12 cellular contexts compared by ENCODE assay signal in genomic region chr9:128102861-128103588, GRCh38. TPM values are rescaled to one million over a fixed set of nuclear protein-coding genes. Genes with fewer than 3 reads are reported as not detected.
DNase-seq lines count a peak whose midpoint lies in the region; ATAC-seq and TF ChIP-seq lines count a peak whose summit lies in the region.
"Had no signal": no experiment of that assay in that cellular context is flagged by ENCODE, and none has a peak within 500 bp of the region (broad histone marks: within the 10 kb centered on the region; RNA-seq: fewer than 3 reads in every experiment).

No MANE protein-coding gene starts in this region.

- DNase-seq in DMS53 treated with DMSO at 0.1 percent for 48 hours (lab: John Stamatoyannopoulos, UW; ENCODE audit: unreplicated experiment) (peak; percentile 83), NCI-H2196 treated with DMSO at 0.1 percent for 48 hours (lab: John Stamatoyannopoulos, UW; ENCODE audit: unreplicated experiment) (peak; percentile 73), progenitor cell of endocrine pancreas (ENCODE audit: low spot score, unreplicated experiment) (no peak), esophagus muscularis mucosa (ENCODE audit: extremely low spot score) (no peak), MV-4-11 (lab: John Stamatoyannopoulos, UW) (no peak)
- no peak for DNase-seq in effector memory CD8-positive, alpha-beta T cell
- no peak for DNase-seq in activated CD4-positive, alpha-beta T cell treated with anti-CD3 and anti-CD28 coated beads, Interleukin-2, amount 50 U/mL, for 48 hours
- DNase-seq: foreskin keratinocyte, NCI-H1930, occipital lobe had no signal

- H3K9me3 Mint-ChIP-seq in effector memory CD8-positive, alpha-beta T cell, result no peaks in the 10 kb centered on the region
- no peaks in the 10 kb centered on the region for H3K9me3 Mint-ChIP-seq in progenitor cell of endocrine pancreas (ENCODE audit: low read depth)

- no peaks in the 10 kb centered on the region for H3K27me3 Mint-ChIP-seq in effector memory CD8-positive, alpha-beta T cell
- H3K27me3 Mint-ChIP-seq in progenitor cell of endocrine pancreas, result no peaks in the 10 kb centered on the region

- no peak overlapping the region for H3K4me3 Mint-ChIP-seq in effector memory CD8-positive, alpha-beta T cell
- no peak overlapping the region for H3K4me3 Mint-ChIP-seq in progenitor cell of endocrine pancreas (ENCODE audit: low read depth)

- H3K27ac Mint-ChIP-seq in effector memory CD8-positive, alpha-beta T cell, result peak overlapping the region; percentile 87 to 88
- H3K27ac Mint-ChIP-seq in progenitor cell of endocrine pancreas, result peak overlapping the region; percentile 77

- 100% methylated on average over 6 of the region's 23 CpGs for WGBS in esophagus muscularis mucosa

- H3K27me3 ChIP-seq in esophagus muscularis mucosa, result no peaks in the 10 kb centered on the region
- H3K27me3 ChIP-seq: foreskin keratinocyte had no signal

- no peak for TF ChIP-seq POLR2A in esophagus muscularis mucosa (IDR thresholded peaks at IDR 0.05; ENCODE audit: low read depth)

- H3K36me3 Mint-ChIP-seq in effector memory CD8-positive, alpha-beta T cell (ENCODE audit: insufficient read depth), result peaks cover 58% of the 10 kb centered on the region
- peaks cover 12% of the 10 kb centered on the region for H3K36me3 Mint-ChIP-seq in progenitor cell of endocrine pancreas (ENCODE audit: insufficient read depth)

- ATAC-seq in effector memory CD8-positive, alpha-beta T cell (replicated peaks), result no peak
- ATAC-seq in GM19324 (IDR thresholded peaks at IDR 0.05; ENCODE audit: low FRiP score, unreplicated experiment), result no peak
- ATAC-seq: foreskin keratinocyte had no signal

- H3K4me3 ChIP-seq in esophagus muscularis mucosa, result no peak overlapping the region

- TF ChIP-seq CTCF in progenitor cell of endocrine pancreas (IDR thresholded peaks at IDR 0.05; ENCODE audit: unreplicated experiment) (no peak), esophagus muscularis mucosa (IDR thresholded peaks at IDR 0.05) (no peak)

- peaks cover 16 to 27% of the 10 kb centered on the region in 2 donors for H3K4me1 Mint-ChIP-seq in effector memory CD8-positive, alpha-beta T cell (ENCODE audit: low read depth in 2 of 2)
- H3K4me1 Mint-ChIP-seq in progenitor cell of endocrine pancreas (ENCODE audit: low read depth), result peaks cover 20% of the 10 kb centered on the region

- peaks cover 42 to 64% (median 57%) of the 10 kb centered on the region in 4 donors for H3K4me1 ChIP-seq in esophagus muscularis mucosa

- H3K27ac ChIP-seq in esophagus muscularis mucosa (replicated peaks in 1 of 4), result peak overlapping the region in 2 of 4 donors; percentile 3 to 10
- H3K27ac ChIP-seq: foreskin keratinocyte had no signal

- H3K9me3 ChIP-seq in esophagus muscularis mucosa, result no peaks in the 10 kb centered on the region

- intact Hi-C loops in esophagus muscularis mucosa (cut with DNase I), result no loop called here

- peaks cover 61 to 74% (median 68%) of the 10 kb centered on the region in 4 donors for H3K36me3 ChIP-seq in esophagus muscularis mucosa

- TF ChIP-seq EP300 in esophagus muscularis mucosa (IDR thresholded peaks at IDR 0.05), result no peak

RNA-seq across cellular contexts. Expression of gene PTGES2, which starts 24.5 kb away (rescaled TPM):
- 60.4 and 61.5 TPM in 2 replicates for total RNA-seq in progenitor cell of endocrine pancreas
- 10 to 100 TPM; 58.0 to 72.7 (median 60.5) TPM for total RNA-seq in esophagus muscularis mucosa

RNA-seq across cellular contexts. Expression of gene SLC25A25, which starts 35.0 kb away (rescaled TPM):
- total RNA-seq in progenitor cell of endocrine pancreas (9.7 and 10.0 TPM in 2 replicates), esophagus muscularis mucosa (100 to 1,000 TPM in 1 of 4 donors, 10 to 100 TPM in 3; 14.5 to 140 (median 21.3) TPM)

RNA-seq across cellular contexts. Expression of gene NAIF1, which starts 35.9 kb away (rescaled TPM):
- 9.6 and 10.8 TPM in 2 replicates for total RNA-seq in progenitor cell of endocrine pancreas
- total RNA-seq in esophagus muscularis mucosa, result 10 to 100 TPM in 2 of 4 donors, 1 to 10 TPM in 2; 5.4 to 12.0 (median 9.7) TPM

RNA-seq across cellular contexts. Expression of gene LCN2, which starts 46.2 kb away (rescaled TPM):
- not detected in 2 replicates for total RNA-seq in progenitor cell of endocrine pancreas
- 1 to 10 TPM in 1 of 4 donors, under 1 TPM in 1, not detected in 2; 0.83 to 6.2 TPM for total RNA-seq in esophagus muscularis mucosa
- total RNA-seq: occipital lobe; T-helper 2 cell treated with Interferon-gamma antibody and Interleukin-4, amounts not matched to agents 100 ng/mL and 5 ng/mL, for 36 hours had no signal

RNA-seq across cellular contexts. Expression of gene BBLN, which starts 57.0 kb away (rescaled TPM):
- total RNA-seq in progenitor cell of endocrine pancreas, result 57.3 and 62.5 TPM in 2 replicates
- total RNA-seq in esophagus muscularis mucosa, result 100 to 1,000 TPM; 132 to 213 (median 148) TPM

Comparison
In these comparisons a context has a peak if more than half of its experiments do, and no peak if none do; other contexts are left out.
1. DNase-seq: peak in DMS53 treated with DMSO at 0.1 percent for 48 hours (single experiment) and NCI-H2196 treated with DMSO at 0.1 percent for 48 hours (single experiment); none in effector memory CD8-positive, alpha-beta T cell (0 of 3), progenitor cell of endocrine pancreas (single experiment), esophagus muscularis mucosa (single experiment), MV-4-11 (single experiment) and activated CD4-positive, alpha-beta T cell treated with anti-CD3 and anti-CD28 coated beads, Interleukin-2, amount 50 U/mL, for 48 hours (0 of 2).